In genomic region chr17:80861360-80861861, GRCh38 we compare ENCODE assay signal across 13 cellular contexts.
DNase-seq lines count a peak whose midpoint lies in the region; ATAC-seq and TF ChIP-seq lines count a peak whose summit lies in the region.
"Had no signal": no experiment of that assay in that cellular context is flagged by ENCODE, and none has a peak within 500 bp of the region (broad histone marks: within the 10 kb centered on the region; RNA-seq: fewer than 3 reads in every experiment).

No MANE protein-coding gene starts in this region.

- no peaks in the 10 kb centered on the region for H3K36me3 ChIP-seq in gastrocnemius medialis
- H3K36me3 ChIP-seq: cardiac muscle cell, vagina had no signal

- no peak for ATAC-seq in gastrocnemius medialis
- ATAC-seq in GM18909 (IDR thresholded peaks at IDR 0.05; ENCODE audit: poor library complexity, unreplicated experiment): no peak

- peak overlapping the region; percentile 91 for H3K27ac Mint-ChIP-seq in activated CD4-positive, alpha-beta T cell treated with anti-CD3 and anti-CD28 coated beads, Interleukin-2, amount 10 ng/mL, durations not matched to agents 24 days and 14 days
- H3K27ac Mint-ChIP-seq in activated T-helper 2 cell treated with anti-CD3 and anti-CD28 coated beads, Interferon-gamma antibody, Interleukin-2, Interleukin-4, amounts not matched to agents 10 μg/mL and 5 μg/mL and 100 μg/mL, durations not matched to agents 14 hours and 24 hours and 36 hours: peak overlapping the region; percentile 92

- peaks cover 31 to 36% of the 10 kb centered on the region in 2 donors for H3K4me1 ChIP-seq in gastrocnemius medialis

- H3K27me3 Mint-ChIP-seq in activated CD4-positive, alpha-beta T cell treated with anti-CD3 and anti-CD28 coated beads, Interleukin-2, amount 10 ng/mL, durations not matched to agents 24 days and 14 days: no peaks in the 10 kb centered on the region
- no peaks in the 10 kb centered on the region for H3K27me3 Mint-ChIP-seq in activated T-helper 2 cell treated with anti-CD3 and anti-CD28 coated beads, Interferon-gamma antibody, Interleukin-2, Interleukin-4, amounts not matched to agents 10 μg/mL and 5 μg/mL and 100 μg/mL, durations not matched to agents 14 hours and 24 hours and 36 hours (ENCODE audit: low read depth)

- no peak for DNase-seq in activated CD4-positive, alpha-beta T cell treated with anti-CD3 and anti-CD28 coated beads, Interleukin-2, amount 10 ng/mL, durations not matched to agents 24 days and 14 days
- no peak for DNase-seq in activated CD4-positive, alpha-beta T cell treated with anti-CD3 and anti-CD28 coated beads for 48 hours
- DNase-seq in NCI-H2029 (lab: John Stamatoyannopoulos, UW) (peak; percentile 64), gastrocnemius medialis (peak in 1 of 2 donors; percentile 14), amygdala (lab: John Stamatoyannopoulos, UW) (no peak), AML-193 (lab: John Stamatoyannopoulos, UW) (no peak)
- DNase-seq in activated T-helper 2 cell treated with anti-CD3 and anti-CD28 coated beads, Interferon-gamma antibody, Interleukin-2, Interleukin-4, amounts not matched to agents 10 μg/mL and 5 μg/mL and 100 μg/mL, durations not matched to agents 14 hours and 24 hours and 36 hours (ENCODE audit: low spot score): no peak
- DNase-seq: GDM1, PC-9 had no signal

- H3K4me1 Mint-ChIP-seq in activated CD4-positive, alpha-beta T cell treated with anti-CD3 and anti-CD28 coated beads, Interleukin-2, amount 10 ng/mL, durations not matched to agents 24 days and 14 days: peaks cover 74% of the 10 kb centered on the region
- peaks cover 74% of the 10 kb centered on the region for H3K4me1 Mint-ChIP-seq in activated T-helper 2 cell treated with anti-CD3 and anti-CD28 coated beads, Interferon-gamma antibody, Interleukin-2, Interleukin-4, amounts not matched to agents 10 μg/mL and 5 μg/mL and 100 μg/mL, durations not matched to agents 14 hours and 24 hours and 36 hours (ENCODE audit: low read depth)

- in situ Hi-C loops in gastrocnemius medialis (cut with MboI; ENCODE audit: low sequenced_read_pairs in 4 of 4): no loop called here

- no peaks in the 10 kb centered on the region for H3K9me3 ChIP-seq in gastrocnemius medialis
- H3K9me3 ChIP-seq: vagina had no signal

- no peak overlapping the region for H3K4me3 ChIP-seq in gastrocnemius medialis
- H3K4me3 ChIP-seq: cardiac muscle cell, lung, PC-9, vagina had no signal

- H3K4me3 Mint-ChIP-seq in activated CD4-positive, alpha-beta T cell treated with anti-CD3 and anti-CD28 coated beads, Interleukin-2, amount 10 ng/mL, durations not matched to agents 24 days and 14 days: peak overlapping the region; percentile 64
- H3K4me3 Mint-ChIP-seq in activated T-helper 2 cell treated with anti-CD3 and anti-CD28 coated beads, Interferon-gamma antibody, Interleukin-2, Interleukin-4, amounts not matched to agents 10 μg/mL and 5 μg/mL and 100 μg/mL, durations not matched to agents 14 hours and 24 hours and 36 hours (ENCODE audit: low read depth): no peak overlapping the region

- peak overlapping the region; percentile 6 to 93 (median 20) for H3K27ac ChIP-seq in gastrocnemius medialis
- H3K27ac ChIP-seq: cardiac muscle cell, PC-9, vagina had no signal

- intact Hi-C loops in activated CD4-positive, alpha-beta T cell treated with anti-CD3 and anti-CD28 coated beads, Interleukin-2, amount 10 ng/mL, durations not matched to agents 24 days and 14 days (cut with micrococcal nuclease): no loop called here
- intact Hi-C loops in activated T-helper 2 cell treated with anti-CD3 and anti-CD28 coated beads, Interferon-gamma antibody, Interleukin-2, Interleukin-4, amounts not matched to agents 10 μg/mL and 5 μg/mL and 100 μg/mL, durations not matched to agents 14 hours and 24 hours and 36 hours (cut with micrococcal nuclease): no loop called here
- intact Hi-C loops in gastrocnemius medialis (cut with DNase I; ENCODE audit: low total_unique reads): no loop called here

- no peaks in the 10 kb centered on the region for H3K27me3 ChIP-seq in gastrocnemius medialis
- H3K27me3 ChIP-seq: cardiac muscle cell, vagina had no signal

- TF ChIP-seq POLR2A in gastrocnemius medialis (IDR thresholded peaks at IDR 0.05): no peak

- H3K36me3 Mint-ChIP-seq in activated CD4-positive, alpha-beta T cell treated with anti-CD3 and anti-CD28 coated beads, Interleukin-2, amount 10 ng/mL, durations not matched to agents 24 days and 14 days (ENCODE audit: low read depth): peaks cover 76% of the 10 kb centered on the region
- H3K36me3 Mint-ChIP-seq in activated T-helper 2 cell treated with anti-CD3 and anti-CD28 coated beads, Interferon-gamma antibody, Interleukin-2, Interleukin-4, amounts not matched to agents 10 μg/mL and 5 μg/mL and 100 μg/mL, durations not matched to agents 14 hours and 24 hours and 36 hours (ENCODE audit: low read depth): peaks cover 86% of the 10 kb centered on the region

- peaks cover 8% of the 10 kb centered on the region for H3K9me3 Mint-ChIP-seq in activated CD4-positive, alpha-beta T cell treated with anti-CD3 and anti-CD28 coated beads, Interleukin-2, amount 10 ng/mL, durations not matched to agents 24 days and 14 days
- peaks cover 20% of the 10 kb centered on the region for H3K9me3 Mint-ChIP-seq in activated T-helper 2 cell treated with anti-CD3 and anti-CD28 coated beads, Interferon-gamma antibody, Interleukin-2, Interleukin-4, amounts not matched to agents 10 μg/mL and 5 μg/mL and 100 μg/mL, durations not matched to agents 14 hours and 24 hours and 36 hours

- no peak for TF ChIP-seq CTCF in gastrocnemius medialis (IDR thresholded peaks at IDR 0.05 in 4 of 5, conservative IDR thresholded peaks at IDR 0.05 in 1 of 5)
